Comparison of ENCODE assay signal across 11 cellular contexts in genomic region chr1:204726478-204726877, GRCh38. TPM values are rescaled to one million over a fixed set of nuclear protein-coding genes. Genes with fewer than 3 reads are reported as not detected.
A peak's percentile ranks its signal among the peaks of the same experiment; 100 is the strongest.
DNase-seq lines count a peak whose midpoint lies in the region; ATAC-seq and TF ChIP-seq lines count a peak whose summit lies in the region.
"Had no signal": no experiment of that assay in that cellular context is flagged by ENCODE, and none has a peak within 500 bp of the region (broad histone marks: within the 10 kb centered on the region; RNA-seq: fewer than 3 reads in every experiment).

No MANE protein-coding gene starts in this region.

- dilution Hi-C loops in mammary epithelial cell (cut with HindIII; ENCODE audit: low sequenced_read_pairs) = no loop called here

- ATAC-seq in mucosa of descending colon (peak; percentile 83), GM21576 (IDR thresholded peaks at IDR 0.05; ENCODE audit: unreplicated experiment) (no peak)

- H2AFZ ChIP-seq in mammary epithelial cell (ENCODE audit: low read depth, low read length) = no peak overlapping the region

- no TSS peak for BruUV-seq in mammary epithelial cell (replicated peaks; lab: Mats Ljungman, UMichigan)

- H3K79me2 ChIP-seq in mammary epithelial cell (ENCODE audit: insufficient read depth, low read length) = no peaks in the 10 kb centered on the region

- no peak overlapping the region for H3K9ac ChIP-seq in mammary epithelial cell (ENCODE audit: insufficient read depth, low read length)

- WGBS in mammary epithelial cell (ENCODE audit: low coverage, missing lambda C conversion rate) = 50% methylated on average over 1 of the region's 1 CpG

- in situ Hi-C loops in mammary epithelial cell (cut with MboI; ENCODE audit: low sequenced_read_pairs in 2 of 2) = no loop called here

- H3K36me3 ChIP-seq in mammary epithelial cell (ENCODE audit: insufficient read depth, low read length) = no peaks in the 10 kb centered on the region
- H3K36me3 ChIP-seq in mucosa of descending colon (ENCODE audit: low read depth) = no peaks in the 10 kb centered on the region
- H3K36me3 ChIP-seq: transverse colon had no signal

- no peaks in the 10 kb centered on the region for H4K20me1 ChIP-seq in mammary epithelial cell (ENCODE audit: insufficient read depth, low read length)

- no peak for TF ChIP-seq CTCF in mammary epithelial cell (conservative IDR thresholded peaks at IDR 0.05 in 1 of 2, IDR thresholded peaks at IDR 0.05 in 1 of 2; ENCODE audit: extremely low read depth in 1 of 2, insufficient read depth in 1 of 2, low read depth in 1 of 2, low read length in 2 of 2)
- no peak for TF ChIP-seq CTCF in mucosa of descending colon (IDR thresholded peaks at IDR 0.05)

- intact Hi-C loops in mammary epithelial cell (cut with micrococcal nuclease) (no loop called here), mucosa of descending colon (cut with DNase I, micrococcal nuclease) (no loop called here)

- no peak overlapping the region for H3K4me3 ChIP-seq in mammary epithelial cell (replicated peaks in 1 of 3; ENCODE audit: insufficient read depth in 1 of 3, low read depth in 2 of 3, low read length in 3 of 3)
- H3K4me3 ChIP-seq in mucosa of descending colon = no peak overlapping the region
- H3K4me3 ChIP-seq: transverse colon had no signal

- peak; percentile 65 for DNase-seq in EL
- peak; percentile 79 for DNase-seq in LoVo (ENCODE audit: low spot score)
- DNase-seq in mammary epithelial cell = peak; percentile 56
- no peak for DNase-seq in mucosa of descending colon
- DNase-seq in effector CD4-positive, alpha-beta T cell = no peak
- DNase-seq in epidermal melanocyte (ENCODE audit: insufficient read length, low spot score) = no peak
- DNase-seq in AG20443 (ENCODE audit: low spot score) = no peak
- DNase-seq: activated CD4-positive, alpha-beta T cell treated with anti-CD3 and anti-CD28 coated beads for 48 hours; Right ventricle myocardium superior; transverse colon had no signal

- CTCF ChIA-PET in mammary epithelial cell (lab: Charles Lee; ENCODE audit: low non-redundant PET) = no interaction called here

- no peaks in the 10 kb centered on the region for H3K9me3 ChIP-seq in mammary epithelial cell (replicated peaks; ENCODE audit: insufficient read depth, low read length)
- H3K9me3 ChIP-seq in mucosa of descending colon = no peaks in the 10 kb centered on the region
- H3K9me3 ChIP-seq: transverse colon had no signal

- no peak overlapping the region for H3K4me2 ChIP-seq in mammary epithelial cell (ENCODE audit: insufficient read depth, low read depth, low read length)

- H3K4me1 ChIP-seq in mammary epithelial cell (ENCODE audit: insufficient read depth, low read length) (peaks cover 23% of the 10 kb centered on the region), mucosa of descending colon (ENCODE audit: low read depth) (no peaks in the 10 kb centered on the region)

- H3K27me3 ChIP-seq in mammary epithelial cell (ENCODE audit: insufficient read depth, low read length) = no peaks in the 10 kb centered on the region

- no peak overlapping the region for H3K27ac ChIP-seq in mammary epithelial cell (ENCODE audit: insufficient read depth, low read depth, low read length)
- H3K27ac ChIP-seq: transverse colon had no signal

RNA-seq across cellular contexts. Expression of gene LRRN2, which starts 40.9 kb away (rescaled TPM):
- under 1 TPM in 1 of 2 donors, not detected in 1; 0.83 TPM for total RNA-seq in mammary epithelial cell
- not detected for polyA plus RNA-seq in mammary epithelial cell
- not detected for polyA minus RNA-seq in mammary epithelial cell
- total RNA-seq in mucosa of descending colon = 10 to 100 TPM in 2 of 3 donors, 1 to 10 TPM in 1; 4.3 to 33.3 (median 26.4) TPM

Comparison
In these comparisons a context has a peak if more than half of its experiments do, and no peak if none do; other contexts are left out.
1. DNase-seq: peak in EL (single experiment), LoVo (single experiment) and mammary epithelial cell (single experiment); none in mucosa of descending colon (0 of 3), effector CD4-positive, alpha-beta T cell (single experiment), epidermal melanocyte (single experiment) and AG20443 (single experiment).